8 cellular contexts compared by ENCODE assay signal in the genomic region with DNA sequence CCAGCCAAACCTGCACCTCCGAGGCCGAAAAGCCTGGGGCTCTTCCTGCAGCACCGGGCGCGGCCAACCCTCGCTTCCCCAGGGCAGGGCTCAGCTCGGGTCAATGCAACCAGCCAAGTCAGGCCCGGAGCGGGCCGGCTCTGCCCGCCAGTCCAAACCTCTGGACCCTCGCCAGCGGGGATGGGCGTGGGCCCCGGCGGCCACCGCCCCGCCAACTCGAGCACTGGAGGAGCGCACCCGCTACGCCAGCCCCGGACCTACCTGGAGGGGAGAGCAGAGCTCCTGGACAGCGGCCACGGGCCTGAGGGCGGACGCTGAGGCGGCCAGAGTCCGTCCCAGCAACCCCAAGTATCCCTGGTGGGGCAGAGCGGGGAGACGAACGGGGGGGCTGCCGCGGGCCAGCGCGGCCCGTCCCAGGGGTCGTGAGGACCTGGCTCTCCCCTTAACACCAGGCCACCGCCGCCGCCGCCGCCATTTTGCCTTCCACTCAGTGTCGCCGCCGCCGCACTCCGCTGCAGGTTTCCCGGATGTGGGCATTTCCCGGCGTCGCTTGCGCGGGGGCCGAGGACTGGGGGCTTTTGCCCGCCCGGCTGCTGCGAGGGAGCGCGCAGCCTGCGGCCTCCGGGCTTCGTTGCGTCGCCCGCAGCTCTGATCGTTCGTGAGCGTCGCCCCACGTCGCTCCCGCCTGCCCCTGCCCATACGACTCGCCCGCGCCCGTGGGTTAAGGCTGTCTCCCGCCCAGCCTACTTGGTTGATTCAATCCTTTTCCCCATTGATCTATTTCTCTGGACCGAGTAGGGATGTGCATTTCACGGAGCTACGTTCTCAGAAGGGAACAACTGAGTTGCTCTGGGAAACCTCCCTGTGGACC. TPM values are rescaled to one million over a fixed set of nuclear protein-coding genes. Genes with fewer than 3 reads are reported as not detected.
DNase-seq lines count a peak whose midpoint lies in the region; ATAC-seq, FAIRE-seq and TF ChIP-seq lines count a peak whose summit lies in the region.

A gene (minus strand): TSS at position 514 of the 871 bp plus-strand sequence. CDS start 15,975 bp downstream, outside the sequence.

- WGBS in small intestine, 3 donors, result 0% methylated on average over 63 to 82 of the region's 82 CpGs

- H3K4me1 ChIP-seq in iPS-20b (ENCODE audit: insufficient read depth, low read length), result peaks cover 5% of the 10 kb centered on the region; the same call in 1 of the 2 replicates
- H3K4me1 ChIP-seq in small intestine (ENCODE audit: control insufficient read depth in 2 of 2, insufficient read depth in 1 of 2, low read depth in 1 of 2, low read length in 1 of 2), result no peaks in the 10 kb centered on the region

- peak within 1 kb of the TSS; percentile 80 for H3K9ac ChIP-seq in iPS-20b (ENCODE audit: low read depth, low read length)

- ATAC-seq in GM18870 (IDR thresholded peaks at IDR 0.05; ENCODE audit: unreplicated experiment), result peak; percentile 54
- peak; percentile 83 for ATAC-seq in HG03108 (IDR thresholded peaks at IDR 0.05; ENCODE audit: unreplicated experiment)

- H3K4me3 ChIP-seq in iPS-20b (ENCODE audit: low read length) (peak within 1 kb of the TSS; percentile 93), small intestine (ENCODE audit: low read depth in 1 of 2, low read length in 2 of 2) (peak within 1 kb of the TSS; percentile 80 to 91)

- H3K9me3 ChIP-seq in iPS-20b (ENCODE audit: insufficient read depth, low read depth, low read length) (no peaks in the 10 kb centered on the region), small intestine (ENCODE audit: control insufficient read depth, low read depth) (no peaks in the 10 kb centered on the region)

- no peaks in the 10 kb centered on the region for H3K27me3 ChIP-seq in iPS-20b (ENCODE audit: insufficient read depth, low read length)
- H3K27me3 ChIP-seq in small intestine (ENCODE audit: control insufficient read depth in 2 of 2, insufficient read depth in 2 of 2, low read length in 2 of 2), result no peaks in the 10 kb centered on the region

- H3K36me3 ChIP-seq in iPS-20b (ENCODE audit: insufficient read depth, low read depth, low read length), result no peaks in the 10 kb centered on the region; the same call in 1 of the 2 replicates
- no peaks in the 10 kb centered on the region for H3K36me3 ChIP-seq in small intestine (ENCODE audit: control insufficient read depth in 2 of 2, insufficient read depth in 2 of 2, low read length in 2 of 2)

- TF ChIP-seq CTCF in VCaP (conservative IDR thresholded peaks at IDR 0.05), result no peak

- peak; percentile 77 for DNase-seq in ACHN
- DNase-seq in NCI-H2196 treated with DMSO at 0.1 percent for 48 hours (lab: John Stamatoyannopoulos, UW; ENCODE audit: unreplicated experiment), result peak; percentile 58
- peak; percentile 35 to 90 for DNase-seq in T47D (ENCODE audit: low read depth in 1 of 2, low spot score in 1 of 2)
- peak; percentile 77 for DNase-seq in small intestine

- in situ Hi-C loops in ACHN (cut with HindIII; ENCODE audit: low pct_ligation_motif_present, low pct_unique_long_range_greater_than_20kb, low sequenced_read_pairs), result no loop called here
- in situ Hi-C loops in T47D (cut with HindIII; ENCODE audit: low pct_unique_long_range_greater_than_20kb, low sequenced_read_pairs), result no loop called here

- peak within 1 kb of the TSS; percentile 99 for H3K27ac ChIP-seq in VCaP
- H3K27ac ChIP-seq in iPS-20b (ENCODE audit: low read length), result peak within 1 kb of the TSS; percentile 93
- peak within 1 kb of the TSS; percentile 96 to 97 for H3K27ac ChIP-seq in small intestine (ENCODE audit: low read depth in 1 of 2, low read length in 1 of 2)

- no peak for FAIRE-seq in small intestine (lab: Jason Lieb, UNC)

RNA-seq across cellular contexts. Expression of the gene that starts here (rescaled TPM):
- polyA plus RNA-seq in small intestine, result 1 to 10 TPM; 4.1 to 8.1 (median 6.5) TPM

Comparison
In these comparisons a context has a peak if more than half of its experiments do, and no peak if none do; other contexts are left out.
1. Peak in every context shown above with its lines: DNase-seq, ATAC-seq, H3K4me3 ChIP-seq and H3K27ac ChIP-seq.